ENCODE assay signal across 8 cellular contexts in the genomic region with DNA sequence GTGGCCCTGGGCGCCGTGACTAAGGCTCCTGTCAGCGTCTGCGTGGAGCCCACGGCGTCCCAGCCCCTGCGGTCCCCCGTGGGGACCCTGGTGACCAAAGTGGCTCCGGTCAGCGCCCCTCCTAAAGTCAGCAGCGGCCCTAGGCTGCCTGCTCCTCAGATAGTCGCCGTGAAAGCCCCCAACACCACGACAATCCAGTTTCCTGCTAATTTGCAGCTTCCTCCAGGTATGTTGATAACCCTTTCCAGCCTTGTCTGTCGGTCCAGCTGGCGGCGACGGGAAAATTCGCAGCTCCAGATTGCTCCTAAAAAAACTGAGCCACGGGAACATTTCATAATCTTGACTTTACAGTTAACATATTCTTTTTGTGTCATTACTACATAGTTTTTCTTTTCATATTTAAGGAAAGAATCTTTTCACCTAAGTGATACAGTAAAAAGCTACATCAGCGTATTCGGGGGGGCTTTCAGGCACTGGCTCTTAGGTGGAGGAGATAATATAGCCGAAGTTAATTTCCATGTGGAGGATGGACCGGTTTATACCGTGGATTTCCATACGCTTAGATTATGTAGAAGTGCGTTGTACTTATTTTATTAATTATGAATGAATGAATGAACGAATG. TPM values are rescaled to one million over a fixed set of nuclear protein-coding genes. Genes with fewer than 3 reads are reported as not detected.
A peak's percentile ranks its signal among the peaks of the same experiment; 100 is the strongest.
DNase-seq lines count a peak whose midpoint lies in the region; ATAC-seq, FAIRE-seq and TF ChIP-seq lines count a peak whose summit lies in the region.

No MANE protein-coding gene starts in this region.

- H3K9me2 ChIP-seq in OCI-LY7 (ENCODE audit: insufficient read depth, low read length) = no peaks in the 10 kb centered on the region

- H3K9ac ChIP-seq in endothelial cell of umbilical vein (replicated peaks; ENCODE audit: extremely low read depth, insufficient read depth, low read length) = peak overlapping the region; percentile 71

- no peak for ATAC-seq in GM18907 (IDR thresholded peaks at IDR 0.05; ENCODE audit: unreplicated experiment)

- H3K36me3 ChIP-seq in cardiac muscle cell (no peaks in the 10 kb centered on the region), OCI-LY7 (ENCODE audit: insufficient read depth, low read length) (peaks cover 28% of the 10 kb centered on the region), endothelial cell of umbilical vein (ENCODE audit: control insufficient read depth in 2 of 2, extremely low read depth in 1 of 2, insufficient read depth in 2 of 2, low read length in 2 of 2) (no peaks in the 10 kb centered on the region), neutrophil (no peaks in the 10 kb centered on the region)

- TF ChIP-seq POLR2A in endothelial cell of umbilical vein (IDR thresholded peaks at IDR 0.05; ENCODE audit: low read depth, low read length) = no peak

- peak; percentile 47 for FAIRE-seq in endothelial cell of umbilical vein (lab: Jason Lieb, UNC)

- BruUV-seq in OCI-LY7 (replicated peaks; lab: Mats Ljungman, UMichigan) (no TSS peak), endothelial cell of umbilical vein (replicated peaks; lab: Mats Ljungman, UMichigan) (no TSS peak)

- CTCF ChIA-PET in OCI-LY7 (lab: Charles Lee; ENCODE audit: unreplicated experiment) = no interaction called here
- CTCF ChIA-PET in endothelial cell of umbilical vein (lab: Charles Lee) = interaction anchor here (1.1 to 1.2 kb wide), 2 partner anchors 80 to 156 kb away, joined by 3 to 4 read pairs; no protein-coding TSS in a partner anchor

- dilution Hi-C loops in endothelial cell of umbilical vein (cut with MboI; ENCODE audit: extremely low pct_ligation_motif_present, low sequenced_read_pairs) = no loop called here

- H3K79me2 ChIP-seq in OCI-LY7 (ENCODE audit: insufficient read depth, low read depth, low read length) (peaks cover 56% of the 10 kb centered on the region), endothelial cell of umbilical vein (ENCODE audit: control insufficient read depth, insufficient read depth, low read length) (no peaks in the 10 kb centered on the region)

- peaks cover 21% of the 10 kb centered on the region; the same call in 1 of the 2 replicates for H4K20me1 ChIP-seq in OCI-LY7 (ENCODE audit: insufficient read depth, low read length)
- no peaks in the 10 kb centered on the region for H4K20me1 ChIP-seq in endothelial cell of umbilical vein (replicated peaks; ENCODE audit: control insufficient read depth, extremely low read depth, insufficient read depth, low read length)

- H3K9me3 ChIP-seq in cardiac muscle cell (ENCODE audit: low read depth) = no peaks in the 10 kb centered on the region
- H3K9me3 ChIP-seq in OCI-LY7 (ENCODE audit: low read length) = peaks cover 3% of the 10 kb centered on the region; the same call in 1 of the 2 replicates
- H3K9me3 ChIP-seq in endothelial cell of umbilical vein (replicated peaks; ENCODE audit: control insufficient read depth, insufficient read depth, low read length) = no peaks in the 10 kb centered on the region
- no peaks in the 10 kb centered on the region for H3K9me3 ChIP-seq in neutrophil

- peak in 1 of 2 donors; percentile 14 for DNase-seq in cardiac muscle cell (ENCODE audit: low read depth in 1 of 2, low spot score in 1 of 2)
- DNase-seq in cardiac septum (ENCODE audit: low spot score) = no peak
- DNase-seq in OCI-LY7 (ENCODE audit: low spot score) = no peak
- peak; percentile 4 for DNase-seq in endothelial cell of umbilical vein (ENCODE audit: low read depth, low spot score)
- DNase-seq in D341Med (ENCODE audit: low spot score) = no peak
- no peak for DNase-seq in SHP77 treated with DMSO at 0.1 percent for 48 hours (lab: John Stamatoyannopoulos, UW)

- H3K4me2 ChIP-seq in OCI-LY7 (ENCODE audit: low read length) (peak overlapping the region; percentile 91), endothelial cell of umbilical vein (ENCODE audit: insufficient read depth, low read length) (peak overlapping the region; percentile 99)

- H3K27ac ChIP-seq in cardiac muscle cell (no peak overlapping the region), OCI-LY7 (ENCODE audit: low read depth, low read length, poor library complexity, severe bottlenecking) (peak overlapping the region; percentile 62), endothelial cell of umbilical vein (ENCODE audit: insufficient read depth, low read depth, low read length) (no peak overlapping the region), neutrophil (no peak overlapping the region)

- H3K4me3 ChIP-seq in cardiac muscle cell = peak overlapping the region; percentile 65
- peak overlapping the region; percentile 80 for H3K4me3 ChIP-seq in OCI-LY7 (ENCODE audit: low read depth, low read length, poor library complexity, severe bottlenecking)
- peak overlapping the region; percentile 70 to 85 (median 75) for H3K4me3 ChIP-seq in endothelial cell of umbilical vein (replicated peaks in 1 of 3; ENCODE audit: insufficient read depth in 1 of 3, low read depth in 1 of 3, low read length in 3 of 3)
- H3K4me3 ChIP-seq in neutrophil (ENCODE audit: low read depth in 1 of 2, low read length in 1 of 2) = peak overlapping the region; percentile 58 to 59

- intact Hi-C loops in cardiac septum (cut with DNase I) = loop anchor here (2.0 kb wide), 1 partner anchor 136 kb away; a partner anchor contains a TSS
- intact Hi-C loops in OCI-LY7 (cut with micrococcal nuclease; ENCODE audit: unreplicated experiment) = loop anchor here (1.0 to 2.0 kb wide), 4 partner anchors 28 to 137 kb away; a partner anchor contains a TSS
- intact Hi-C loops in endothelial cell of umbilical vein (cut with micrococcal nuclease) = loop anchor here (2.0 to 10.0 kb wide), 3 partner anchors 136 to 430 kb away; a partner anchor contains a TSS

- H3K27me3 ChIP-seq in cardiac muscle cell (no peaks in the 10 kb centered on the region), endothelial cell of umbilical vein (ENCODE audit: control insufficient read depth in 2 of 2, insufficient read depth in 2 of 2, low read length in 2 of 2) (peaks cover 4 to 8% of the 10 kb centered on the region in 2 experiments), neutrophil (peaks cover 45% of the 10 kb centered on the region)

- no peak for TF ChIP-seq CTCF in cardiac muscle cell (IDR thresholded peaks at IDR 0.05; ENCODE audit: low read depth, low read length)
- TF ChIP-seq CTCF in OCI-LY7 (conservative IDR thresholded peaks at IDR 0.05; ENCODE audit: low read length) = no peak
- no peak for TF ChIP-seq CTCF in endothelial cell of umbilical vein (IDR thresholded peaks at IDR 0.05; ENCODE audit: extremely low read depth in 1 of 2, insufficient read depth in 1 of 2, low read depth in 1 of 2, low read length in 2 of 2)
- TF ChIP-seq CTCF in neutrophil (IDR thresholded peaks at IDR 0.05) = no peak

- no peaks in the 10 kb centered on the region for H3K4me1 ChIP-seq in cardiac muscle cell (ENCODE audit: low read depth)
- H3K4me1 ChIP-seq in OCI-LY7 (ENCODE audit: insufficient read depth, low read length, poor library complexity, severe bottlenecking) = peaks cover 37% of the 10 kb centered on the region
- H3K4me1 ChIP-seq in endothelial cell of umbilical vein (ENCODE audit: control insufficient read depth, extremely low read depth, insufficient read depth, low read length) = peaks cover 11% of the 10 kb centered on the region
- H3K4me1 ChIP-seq in neutrophil (ENCODE audit: control insufficient read depth in 1 of 2, insufficient read depth in 1 of 2, low read depth in 1 of 2, low read length in 1 of 2) = peaks cover 15 to 17% of the 10 kb centered on the region in 2 experiments

- H2AFZ ChIP-seq in OCI-LY7 (ENCODE audit: low read length) (0 out of 2 replicates have a peak overlapping the region, but pooled peaks have one; percentile 90), endothelial cell of umbilical vein (ENCODE audit: low read depth, low read length) (peak overlapping the region; percentile 99)

- POLR2A ChIA-PET in OCI-LY7 (lab: Charles Lee) (interaction anchor here (0.5 to 4.1 kb wide), 7 partner anchors 11 to 53 kb away, joined by 3 to 26 read pairs (median 3); no protein-coding TSS in a partner anchor), endothelial cell of umbilical vein (lab: Charles Lee) (no interaction called here)

- no peaks in the 10 kb centered on the region for H3K9me1 ChIP-seq in endothelial cell of umbilical vein (replicated peaks; ENCODE audit: control insufficient read depth, extremely low read depth, insufficient read depth, low read length)

TF ChIP-seq in endothelial cell of umbilical vein, 7 proteins besides CTCF, POLR2A, EP300 and RAD21:
- no peak for TF ChIP-seq EZH2 (IDR thresholded peaks at IDR 0.05; ENCODE audit: borderline replicate concordance, low read depth, low read length, severe bottlenecking)

RNA-seq across cellular contexts. Expression of a gene that starts 0.9 kb away (rescaled TPM):
- total RNA-seq in cardiac muscle cell = 2.0 and 8.2 TPM in 2 replicates
- 1.5 and 2.2 TPM in 2 replicates for polyA plus RNA-seq in cardiac muscle cell
- total RNA-seq in cardiac septum = 0.92 TPM
- total RNA-seq in OCI-LY7 (2014; rRNA removed; shearing (Covaris generic)) = 48.7 and 52.3 TPM in 2 replicates
- 50.1 and 54.6 TPM in 2 replicates for total RNA-seq in OCI-LY7 (2022)
- total RNA-seq in endothelial cell of umbilical vein = 1.2 and 2.0 TPM in 2 replicates
- 0.47 and 0.49 TPM in 2 replicates for polyA plus RNA-seq in endothelial cell of umbilical vein
- polyA plus RNA-seq in endothelial cell of umbilical vein (2011; cell fraction: cytosol; rRNA removed) = 0.88 and 0.93 TPM in 2 replicates
- polyA plus RNA-seq in endothelial cell of umbilical vein (2011; cell fraction: nucleus; rRNA removed) = 1.2 and 1.4 TPM in 2 replicates
- polyA plus RNA-seq in endothelial cell of umbilical vein (2012) = 1.3 and 2.0 TPM in 2 replicates
- 1.8 and 2.0 TPM in 2 replicates for polyA minus RNA-seq in endothelial cell of umbilical vein
- polyA minus RNA-seq in endothelial cell of umbilical vein (2011; cell fraction: cytosol; rRNA and poly(A)+ RNA removed) = 12.5 TPM
- polyA minus RNA-seq in endothelial cell of umbilical vein (2011; cell fraction: nucleus; rRNA and poly(A)+ RNA removed) = 4.3 and 4.5 TPM in 2 replicates
